Comparison of ENCODE assay signal across 8 cellular contexts in the genomic region with DNA sequence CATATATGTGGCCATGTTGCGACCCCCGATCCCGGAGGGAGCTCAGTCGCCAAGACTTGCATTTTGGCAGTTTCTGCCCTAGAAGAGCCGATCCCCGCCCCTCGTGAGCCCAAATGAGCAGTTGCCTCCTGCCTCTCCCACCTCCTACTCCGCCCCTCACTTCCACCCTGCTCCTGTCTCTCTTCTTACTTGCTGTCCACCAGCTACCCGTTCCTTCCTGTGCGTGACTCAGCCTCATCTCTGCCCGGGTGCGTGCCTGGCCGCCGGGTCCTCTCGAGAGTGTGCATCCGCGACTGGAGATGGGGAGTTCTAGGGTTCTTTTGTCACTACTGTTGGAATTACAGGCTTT. TPM values are rescaled to one million over a fixed set of nuclear protein-coding genes. Genes with fewer than 3 reads are reported as not detected.
DNase-seq lines count a peak whose midpoint lies in the region; ATAC-seq and TF ChIP-seq lines count a peak whose summit lies in the region.

No MANE protein-coding gene starts in this region.

- no peak for TF ChIP-seq CTCF in liver (IDR thresholded peaks at IDR 0.05; ENCODE audit: low read depth, low read length, missing input control)

- H3K9ac ChIP-seq in liver (ENCODE audit: low read depth in 1 of 2, low read length in 2 of 2) = peak overlapping the region; percentile 77 to 85

- H3K27me3 Mint-ChIP-seq in dendritic cell treated with granulocyte-macrophage colony-stimulating factor and Interleukin-4, amounts not matched to agents 40 ng/mL and 50 ng/mL, for 4 days = peaks cover 14% of the 10 kb centered on the region

- H3K4me3 Mint-ChIP-seq in dendritic cell treated with granulocyte-macrophage colony-stimulating factor and Interleukin-4, amounts not matched to agents 40 ng/mL and 50 ng/mL, for 4 days = peak overlapping the region; percentile 94

- peaks cover 32% of the 10 kb centered on the region for H3K36me3 Mint-ChIP-seq in dendritic cell treated with granulocyte-macrophage colony-stimulating factor and Interleukin-4, amounts not matched to agents 40 ng/mL and 50 ng/mL, for 4 days (ENCODE audit: low read depth)

- H3K9me3 ChIP-seq in liver (ENCODE audit: control insufficient read depth in 4 of 4, low read length in 3 of 4) = no peaks in the 10 kb centered on the region

- peaks cover 0 to 7% (median 5%) of the 10 kb centered on the region in 4 donors for H3K36me3 ChIP-seq in liver (ENCODE audit: control insufficient read depth in 4 of 4, insufficient read depth in 3 of 4, low read depth in 1 of 4, low read length in 3 of 4)

- peak overlapping the region; percentile 95 for H3K27ac Mint-ChIP-seq in dendritic cell treated with granulocyte-macrophage colony-stimulating factor and Interleukin-4, amounts not matched to agents 40 ng/mL and 50 ng/mL, for 4 days

- H3K9me3 Mint-ChIP-seq in dendritic cell treated with granulocyte-macrophage colony-stimulating factor and Interleukin-4, amounts not matched to agents 40 ng/mL and 50 ng/mL, for 4 days = no peaks in the 10 kb centered on the region

- no peak for TF ChIP-seq RAD21 in liver (IDR thresholded peaks at IDR 0.05)

- WGBS in liver = under 1% methylated on average over 17 of the region's 17 CpGs

- no peaks in the 10 kb centered on the region for H3K27me3 ChIP-seq in liver (ENCODE audit: control insufficient read depth in 4 of 4, insufficient read depth in 4 of 4, low read length in 3 of 4)

- peaks cover 51% of the 10 kb centered on the region for H3K4me1 Mint-ChIP-seq in dendritic cell treated with granulocyte-macrophage colony-stimulating factor and Interleukin-4, amounts not matched to agents 40 ng/mL and 50 ng/mL, for 4 days (ENCODE audit: low read depth)

- peak; percentile 12 for DNase-seq in NCI-H2107 treated with DMSO at 0.1 percent for 48 hours (lab: John Stamatoyannopoulos, UW; ENCODE audit: unreplicated experiment)
- DNase-seq in NCI-H2107 (lab: John Stamatoyannopoulos, UW) = no peak
- DNase-seq in NCI-H2196 (lab: John Stamatoyannopoulos, UW; ENCODE audit: unreplicated experiment) = peak; percentile 9
- DNase-seq in activated CD4-positive, alpha-beta T cell treated with anti-CD3 and anti-CD28 coated beads, Interleukin-2, amount 50 U/mL, for 1 hour = peak; percentile 66
- DNase-seq in stimulated activated CD4-positive, alpha-beta T cell treated with anti-CD3 and anti-CD28 coated beads, Interleukin-4, amount 100 ng/mL, for 48 hours (ENCODE audit: low read depth in 2 of 2) = peak; percentile 42 to 61

- peaks cover 6 to 31% (median 15%) of the 10 kb centered on the region in 4 donors for H3K4me1 ChIP-seq in liver (ENCODE audit: control insufficient read depth in 4 of 4, insufficient read depth in 4 of 4, low read length in 3 of 4)

- ATAC-seq in HG02840 (IDR thresholded peaks at IDR 0.05; ENCODE audit: low FRiP score, unreplicated experiment) = peak; percentile 52

- H3K4me3 ChIP-seq in liver (ENCODE audit: low read depth in 1 of 3, low read length in 3 of 3) = peak overlapping the region; percentile 82 to 95 (median 93)

- intact Hi-C loops in dendritic cell treated with granulocyte-macrophage colony-stimulating factor and Interleukin-4, amounts not matched to agents 40 ng/mL and 50 ng/mL, for 4 days (cut with micrococcal nuclease) = loop anchor here (5.0 to 10.0 kb wide), 2 partner anchors 40 to 168 kb away; partner anchors contain the start of genes IFT43 and TGFB3

- H3K27ac ChIP-seq in liver (ENCODE audit: low read depth in 1 of 2, low read length in 2 of 2) = peak overlapping the region; percentile 74 to 89

TF ChIP-seq in liver, 16 proteins besides CTCF, POLR2A, EP300 and RAD21:
- TF ChIP-seq HNF4G (IDR thresholded peaks at IDR 0.05) = no peak
- TF ChIP-seq, protein P1, sequence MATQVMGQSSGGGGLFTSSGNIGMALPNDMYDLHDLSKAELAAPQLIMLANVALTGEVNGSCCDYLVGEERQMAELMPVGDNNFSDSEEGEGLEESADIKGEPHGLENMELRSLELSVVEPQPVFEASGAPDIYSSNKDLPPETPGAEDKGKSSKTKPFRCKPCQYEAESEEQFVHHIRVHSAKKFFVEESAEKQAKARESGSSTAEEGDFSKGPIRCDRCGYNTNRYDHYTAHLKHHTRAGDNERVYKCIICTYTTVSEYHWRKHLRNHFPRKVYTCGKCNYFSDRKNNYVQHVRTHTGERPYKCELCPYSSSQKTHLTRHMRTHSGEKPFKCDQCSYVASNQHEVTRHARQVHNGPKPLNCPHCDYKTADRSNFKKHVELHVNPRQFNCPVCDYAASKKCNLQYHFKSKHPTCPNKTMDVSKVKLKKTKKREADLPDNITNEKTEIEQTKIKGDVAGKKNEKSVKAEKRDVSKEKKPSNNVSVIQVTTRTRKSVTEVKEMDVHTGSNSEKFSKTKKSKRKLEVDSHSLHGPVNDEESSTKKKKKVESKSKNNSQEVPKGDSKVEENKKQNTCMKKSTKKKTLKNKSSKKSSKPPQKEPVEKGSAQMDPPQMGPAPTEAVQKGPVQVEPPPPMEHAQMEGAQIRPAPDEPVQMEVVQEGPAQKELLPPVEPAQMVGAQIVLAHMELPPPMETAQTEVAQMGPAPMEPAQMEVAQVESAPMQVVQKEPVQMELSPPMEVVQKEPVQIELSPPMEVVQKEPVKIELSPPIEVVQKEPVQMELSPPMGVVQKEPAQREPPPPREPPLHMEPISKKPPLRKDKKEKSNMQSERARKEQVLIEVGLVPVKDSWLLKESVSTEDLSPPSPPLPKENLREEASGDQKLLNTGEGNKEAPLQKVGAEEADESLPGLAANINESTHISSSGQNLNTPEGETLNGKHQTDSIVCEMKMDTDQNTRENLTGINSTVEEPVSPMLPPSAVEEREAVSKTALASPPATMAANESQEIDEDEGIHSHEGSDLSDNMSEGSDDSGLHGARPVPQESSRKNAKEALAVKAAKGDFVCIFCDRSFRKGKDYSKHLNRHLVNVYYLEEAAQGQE (IDR thresholded peaks at IDR 0.05) = peak; percentile 94

RNA-seq across cellular contexts. Expression of gene GPATCH2L, which starts 0.6 kb away (rescaled TPM):
- 10 to 100 TPM; 24.0 to 39.5 TPM for total RNA-seq in liver
- polyA plus RNA-seq in liver = 1 to 10 TPM; 4.5 to 7.5 TPM
